Comparison of ENCODE assay signal across 8 cellular contexts in genomic region chr6:142822383-142822782, GRCh38.
DNase-seq lines count a peak whose midpoint lies in the region; ATAC-seq and TF ChIP-seq lines count a peak whose summit lies in the region.

No MANE protein-coding gene starts in this region.

- no peak overlapping the region for H3K4me3 Mint-ChIP-seq in Calu3 (ENCODE audit: low read depth, unreplicated experiment)
- peak overlapping the region; percentile 24 for H3K4me3 Mint-ChIP-seq in activated T-helper 1 cell treated with anti-CD3 and anti-CD28 coated beads, Interleukin-12 subunit alpha, Interleukin-12 subunit beta, Interleukin-2, Interleukin-4 antibody, amounts not matched to agents 30 ng/mL and 10 ng/mL and 1 ng/mL, durations not matched to agents 14 hours and 24 hours and 36 hours

- H3K27ac Mint-ChIP-seq in Calu3 (ENCODE audit: unreplicated experiment), result peak overlapping the region; percentile 33
- peak overlapping the region; percentile 81 for H3K27ac Mint-ChIP-seq in activated T-helper 1 cell treated with anti-CD3 and anti-CD28 coated beads, Interleukin-12 subunit alpha, Interleukin-12 subunit beta, Interleukin-2, Interleukin-4 antibody, amounts not matched to agents 30 ng/mL and 10 ng/mL and 1 ng/mL, durations not matched to agents 14 hours and 24 hours and 36 hours

- BruUV-seq in Calu3 (replicated peaks; lab: Mats Ljungman, UMichigan), result no TSS peak

- TF ChIP-seq POLR2A in adrenal gland (IDR thresholded peaks at IDR 0.05) (no peak), gastroesophageal sphincter (IDR thresholded peaks at IDR 0.05) (no peak)

- TF ChIP-seq EP300 in gastroesophageal sphincter (IDR thresholded peaks at IDR 0.05), result no peak

- intact Hi-C loops in Calu3 (cut with micrococcal nuclease; ENCODE audit: unreplicated experiment), result no loop called here
- intact Hi-C loops in activated T-helper 1 cell treated with anti-CD3 and anti-CD28 coated beads, Interleukin-12 subunit alpha, Interleukin-12 subunit beta, Interleukin-2, Interleukin-4 antibody, amounts not matched to agents 30 ng/mL and 10 ng/mL and 1 ng/mL, durations not matched to agents 14 hours and 24 hours and 36 hours (cut with micrococcal nuclease), result loop anchor here (1.0 to 5.0 kb wide), 5 partner anchors 11 to 675 kb away; partner anchors contain the start of genes NMBR and VTA1
- intact Hi-C loops in adrenal gland (cut with DNase I), result no loop called here
- intact Hi-C loops in head of caudate nucleus (cut with DNase I), result no loop called here

- H3K4me1 Mint-ChIP-seq in Calu3 (ENCODE audit: low read depth, unreplicated experiment), result peaks cover 29% of the 10 kb centered on the region
- H3K4me1 Mint-ChIP-seq in activated T-helper 1 cell treated with anti-CD3 and anti-CD28 coated beads, Interleukin-12 subunit alpha, Interleukin-12 subunit beta, Interleukin-2, Interleukin-4 antibody, amounts not matched to agents 30 ng/mL and 10 ng/mL and 1 ng/mL, durations not matched to agents 14 hours and 24 hours and 36 hours (ENCODE audit: low read depth), result peaks cover 71% of the 10 kb centered on the region

- 75 to 92% (median 77%) methylated on average over 1 of the region's 1 CpG for WGBS in adrenal gland, 4 donors
- 78 to 100% methylated on average over 1 of the region's 1 CpG for WGBS in gastroesophageal sphincter (ENCODE audit: low coverage in 1 of 2), 2 donors

- H3K36me3 ChIP-seq in adrenal gland (replicated peaks in 1 of 2) (no peaks in the 10 kb centered on the region), gastroesophageal sphincter (no peaks in the 10 kb centered on the region)

- H3K9me3 ChIP-seq in adrenal gland (replicated peaks in 1 of 3) (no peaks in the 10 kb centered on the region), gastroesophageal sphincter (no peaks in the 10 kb centered on the region)

- H3K27me3 ChIP-seq in adrenal gland (no peaks in the 10 kb centered on the region), gastroesophageal sphincter (no peaks in the 10 kb centered on the region)

- H3K4me3 ChIP-seq in adrenal gland (no peak overlapping the region), gastroesophageal sphincter (no peak overlapping the region)

- CTCF ChIA-PET in Calu3 (lab: Charles Lee), result interaction anchor here (1.2 kb wide), 1 partner anchor 17 kb away, joined by 4 read pairs; no protein-coding TSS in a partner anchor

- H3K27ac ChIP-seq in adrenal gland (no peak overlapping the region), gastroesophageal sphincter (no peak overlapping the region)

- H3K36me3 Mint-ChIP-seq in Calu3 (ENCODE audit: insufficient read depth, unreplicated experiment), result peaks cover 6% of the 10 kb centered on the region
- H3K36me3 Mint-ChIP-seq in activated T-helper 1 cell treated with anti-CD3 and anti-CD28 coated beads, Interleukin-12 subunit alpha, Interleukin-12 subunit beta, Interleukin-2, Interleukin-4 antibody, amounts not matched to agents 30 ng/mL and 10 ng/mL and 1 ng/mL, durations not matched to agents 14 hours and 24 hours and 36 hours (ENCODE audit: low read depth), result peaks cover 19% of the 10 kb centered on the region

- ATAC-seq in GM19372 (IDR thresholded peaks at IDR 0.05; ENCODE audit: low read depth, unreplicated experiment) (peak; percentile 67), HG03039 (IDR thresholded peaks at IDR 0.05; ENCODE audit: unreplicated experiment) (peak; percentile 53), gastroesophageal sphincter (no peak)

- DNase-seq in Calu3 (no peak), adrenal gland (no peak), head of caudate nucleus (no peak), hippocampal formation (lab: John Stamatoyannopoulos, UW) (no peak)
- DNase-seq in activated T-helper 1 cell treated with anti-CD3 and anti-CD28 coated beads, Interleukin-12 subunit alpha, Interleukin-12 subunit beta, Interleukin-2, Interleukin-4 antibody, amounts not matched to agents 30 ng/mL and 10 ng/mL and 1 ng/mL, durations not matched to agents 14 hours and 24 hours and 36 hours (ENCODE audit: low spot score), result no peak

- no peaks in the 10 kb centered on the region for H3K9me3 Mint-ChIP-seq in Calu3 (ENCODE audit: low read depth, unreplicated experiment)
- H3K9me3 Mint-ChIP-seq in activated T-helper 1 cell treated with anti-CD3 and anti-CD28 coated beads, Interleukin-12 subunit alpha, Interleukin-12 subunit beta, Interleukin-2, Interleukin-4 antibody, amounts not matched to agents 30 ng/mL and 10 ng/mL and 1 ng/mL, durations not matched to agents 14 hours and 24 hours and 36 hours, result no peaks in the 10 kb centered on the region

- no peaks in the 10 kb centered on the region for H3K27me3 Mint-ChIP-seq in Calu3 (ENCODE audit: unreplicated experiment)
- peaks cover 3% of the 10 kb centered on the region for H3K27me3 Mint-ChIP-seq in activated T-helper 1 cell treated with anti-CD3 and anti-CD28 coated beads, Interleukin-12 subunit alpha, Interleukin-12 subunit beta, Interleukin-2, Interleukin-4 antibody, amounts not matched to agents 30 ng/mL and 10 ng/mL and 1 ng/mL, durations not matched to agents 14 hours and 24 hours and 36 hours (ENCODE audit: insufficient read depth)

- no peak for TF ChIP-seq CTCF in Calu3 (IDR thresholded peaks at IDR 0.05; ENCODE audit: unreplicated experiment)
- TF ChIP-seq CTCF in adrenal gland (IDR thresholded peaks at IDR 0.05), result no peak
- TF ChIP-seq CTCF in gastroesophageal sphincter (IDR thresholded peaks at IDR 0.05), result no peak

- H3K4me1 ChIP-seq in adrenal gland (replicated peaks in 1 of 2) (peaks cover 18 to 42% of the 10 kb centered on the region in 2 donors), gastroesophageal sphincter (peaks cover 12 to 64% (median 22%) of the 10 kb centered on the region in 3 donors)
